5 cellular contexts compared by ENCODE assay signal in genomic region chr7:35548291-35548690, GRCh38.
"Had no signal": no experiment of that assay in that cellular context is flagged by ENCODE, and none has a peak within 500 bp of the region (broad histone marks: within the 10 kb centered on the region; RNA-seq: fewer than 3 reads in every experiment).

No MANE protein-coding gene starts in this region.

- H3K4me3 ChIP-seq: GM23338, K562 had no signal

- H3K27ac Mint-ChIP-seq: GM23338, H9 had no signal

- H3K4me3 Mint-ChIP-seq: GM23338, H9 had no signal

- H3K9me3 Mint-ChIP-seq: GM23338, H9 had no signal

- H3K4me1 Mint-ChIP-seq: GM23338, H9 had no signal

- DNase-seq: H9, HCEC 1CT, IMR-90 had no signal
